13 cellular contexts compared by ENCODE assay signal in the genomic region with DNA sequence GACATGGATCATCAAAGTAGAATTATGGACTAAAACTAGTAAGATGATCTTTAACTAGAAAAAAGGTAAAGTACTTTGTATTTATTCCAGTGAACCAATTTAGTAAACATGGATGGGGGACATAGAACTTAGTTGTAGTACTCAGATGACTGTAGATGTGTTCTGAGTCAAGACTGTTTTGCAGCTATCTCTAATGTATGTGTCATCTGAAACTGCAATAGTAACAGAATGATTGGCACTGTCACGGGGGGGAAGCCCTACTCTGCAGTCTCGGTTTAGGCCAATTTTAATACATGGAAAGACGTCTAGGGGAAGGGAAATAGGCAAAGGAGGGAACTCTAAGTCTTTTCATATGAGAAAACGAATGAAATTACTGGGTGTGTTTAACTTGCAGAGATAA.
DNase-seq lines count a peak whose midpoint lies in the region; ATAC-seq and TF ChIP-seq lines count a peak whose summit lies in the region.
"Had no signal": no experiment of that assay in that cellular context is flagged by ENCODE, and none has a peak within 500 bp of the region (broad histone marks: within the 10 kb centered on the region; RNA-seq: fewer than 3 reads in every experiment).

No MANE protein-coding gene starts in this region.

- no peaks in the 10 kb centered on the region for H3K36me3 ChIP-seq in OCI-LY3 (replicated peaks; ENCODE audit: low read depth, low read length)
- H3K36me3 ChIP-seq: prostate gland had no signal

- peak; percentile 97 for ATAC-seq in GM18508 (IDR thresholded peaks at IDR 0.05; ENCODE audit: insufficient read depth, unreplicated experiment)
- ATAC-seq in GM19463 (IDR thresholded peaks at IDR 0.05; ENCODE audit: unreplicated experiment) = peak; percentile 100
- peak; percentile 98 for ATAC-seq in HG02938 (IDR thresholded peaks at IDR 0.05; ENCODE audit: unreplicated experiment)
- ATAC-seq: T-helper 17 cell had no signal

- no peak for TF ChIP-seq CTCF in OCI-LY3 (IDR thresholded peaks at IDR 0.05; ENCODE audit: low read depth, low read length)
- TF ChIP-seq CTCF in progenitor cell of endocrine pancreas (IDR thresholded peaks at IDR 0.05; ENCODE audit: unreplicated experiment) = no peak
- no peak for TF ChIP-seq CTCF in osteocyte (IDR thresholded peaks at IDR 0.05)

- H4K20me1 ChIP-seq in OCI-LY3 (ENCODE audit: insufficient read depth, low read length) = no peaks in the 10 kb centered on the region

- H3K27ac Mint-ChIP-seq in progenitor cell of endocrine pancreas (no peak overlapping the region), osteocyte (ENCODE audit: unreplicated experiment) (no peak overlapping the region)
- H3K27ac Mint-ChIP-seq: T-helper 17 cell had no signal

- peak overlapping the region; percentile 27 for H3K4me3 ChIP-seq in OCI-LY3 (ENCODE audit: low read length)
- H3K4me3 ChIP-seq: lung, prostate gland had no signal

- no peak overlapping the region for H2AFZ ChIP-seq in OCI-LY3 (ENCODE audit: low read depth, low read length)

- no peak overlapping the region for H3K4me3 Mint-ChIP-seq in progenitor cell of endocrine pancreas (ENCODE audit: low read depth)
- no peak overlapping the region for H3K4me3 Mint-ChIP-seq in osteocyte (ENCODE audit: unreplicated experiment)
- H3K4me3 Mint-ChIP-seq: T-helper 17 cell had no signal

- no peaks in the 10 kb centered on the region for H3K4me1 Mint-ChIP-seq in progenitor cell of endocrine pancreas (ENCODE audit: low read depth)
- H3K4me1 Mint-ChIP-seq in osteocyte (ENCODE audit: unreplicated experiment) = peaks cover 7% of the 10 kb centered on the region
- H3K4me1 Mint-ChIP-seq: T-helper 17 cell had no signal

- DNase-seq in progenitor cell of endocrine pancreas (ENCODE audit: low spot score, unreplicated experiment) (no peak), osteocyte (ENCODE audit: extremely low spot score, unreplicated experiment) (no peak), HK-2 (ENCODE audit: unreplicated experiment) (no peak), NCI-H2029 treated with DMSO at 0.1 percent for 48 hours (lab: John Stamatoyannopoulos, UW) (no peak)
- DNase-seq: activated T-cell treated with anti-CD3 and anti-CD28 coated beads for 4 hours, Caco-2, T-helper 17 cell had no signal

- peak overlapping the region; percentile 22 for H3K27ac ChIP-seq in OCI-LY3 (ENCODE audit: low read length)
- H3K27ac ChIP-seq: prostate gland had no signal

- no peaks in the 10 kb centered on the region for H3K27me3 Mint-ChIP-seq in progenitor cell of endocrine pancreas
- peaks cover 34% of the 10 kb centered on the region for H3K27me3 Mint-ChIP-seq in osteocyte (ENCODE audit: unreplicated experiment)
- H3K27me3 Mint-ChIP-seq: T-helper 17 cell had no signal

- peak overlapping the region; percentile 57 for H3K4me2 ChIP-seq in OCI-LY3 (ENCODE audit: low read length)

- H3K9me3 ChIP-seq in OCI-LY3 (ENCODE audit: insufficient read depth, low read length) = no peaks in the 10 kb centered on the region
- H3K9me3 ChIP-seq: Caco-2, prostate gland had no signal

- no peak overlapping the region for H3K9ac ChIP-seq in OCI-LY3 (ENCODE audit: low read length)

- H3K79me2 ChIP-seq in OCI-LY3 (ENCODE audit: low read length) = no peaks in the 10 kb centered on the region

- H3K9me3 Mint-ChIP-seq in progenitor cell of endocrine pancreas (ENCODE audit: low read depth) = peaks cover 4% of the 10 kb centered on the region
- no peaks in the 10 kb centered on the region for H3K9me3 Mint-ChIP-seq in osteocyte (ENCODE audit: unreplicated experiment)

- peaks cover 32% of the 10 kb centered on the region for H3K4me1 ChIP-seq in OCI-LY3 (ENCODE audit: low read length)
- H3K4me1 ChIP-seq: Caco-2, prostate gland had no signal

- H3K36me3 Mint-ChIP-seq in progenitor cell of endocrine pancreas (ENCODE audit: insufficient read depth) (no peaks in the 10 kb centered on the region), osteocyte (ENCODE audit: unreplicated experiment) (no peaks in the 10 kb centered on the region)

- no peaks in the 10 kb centered on the region for H3K27me3 ChIP-seq in OCI-LY3 (ENCODE audit: low read depth, low read length)
